Comparison of ENCODE assay signal across 8 cellular contexts in genomic region chr16:89362187-89362865, GRCh38.
DNase-seq lines count a peak whose midpoint lies in the region; ATAC-seq, FAIRE-seq and TF ChIP-seq lines count a peak whose summit lies in the region.
"Not testable (repeated sequence)": the region's sequence is repeated elsewhere in the genome, so short reads cannot be mapped to it uniquely, and the experiment has no call there.

No MANE protein-coding gene starts in this region.

- TF ChIP-seq POLR2A in esophagus squamous epithelium (IDR thresholded peaks at IDR 0.05): not testable (repeated sequence)

- not testable (repeated sequence) for H3F3A ChIP-seq in MM.1S (ENCODE audit: insufficient read depth, low read length)

- ATAC-seq in GM21515 (IDR thresholded peaks at IDR 0.05; ENCODE audit: unreplicated experiment) (peak; percentile 43), HG03045 (IDR thresholded peaks at IDR 0.05; ENCODE audit: unreplicated experiment) (peak; percentile 53)
- ATAC-seq in activated T-cell treated with anti-CD3 and anti-CD28 coated beads, Interleukin-2, amount 50 U/mL, for 4 hours; natural killer cell: not testable (repeated sequence)

- not testable (repeated sequence) for H3K27me3 ChIP-seq in MM.1S (replicated peaks; ENCODE audit: insufficient read depth, low read length); esophagus squamous epithelium

- H3K36me3 Mint-ChIP-seq in activated T-cell treated with anti-CD3 and anti-CD28 coated beads, Interleukin-2, amount 50 U/mL, for 4 hours (ENCODE audit: insufficient read depth); natural killer cell; type B pancreatic cell: not testable (repeated sequence)

- peak overlapping the region; percentile 85 to 87 for H3K27ac Mint-ChIP-seq in natural killer cell
- peak overlapping the region; percentile 88 for H3K27ac Mint-ChIP-seq in type B pancreatic cell

- H3K4me3 Mint-ChIP-seq in activated T-cell treated with anti-CD3 and anti-CD28 coated beads, Interleukin-2, amount 50 U/mL, for 4 hours: peak overlapping the region; percentile 2
- H3K4me3 Mint-ChIP-seq in natural killer cell: peak overlapping the region; percentile 89
- peak overlapping the region; percentile 35 for H3K4me3 Mint-ChIP-seq in type B pancreatic cell

- H3K4me1 ChIP-seq in MM.1S (ENCODE audit: low read length): not testable (repeated sequence)
- peaks cover 55 to 99% (median 80%) of the 10 kb centered on the region in 3 donors for H3K4me1 ChIP-seq in esophagus squamous epithelium

- DNase-seq in GM18507 (ENCODE audit: extremely low spot score, insufficient read length, low read depth) (peak; percentile 43), MM.1S (peak; percentile 38)
- DNase-seq in activated T-cell treated with anti-CD3 and anti-CD28 coated beads, Interleukin-2, amount 50 U/mL, for 4 hours; esophagus squamous epithelium (lab: John Stamatoyannopoulos, UW); natural killer cell; type B pancreatic cell (ENCODE audit: extremely low spot score, unreplicated experiment): not testable (repeated sequence)

- H4K20me1 ChIP-seq in MM.1S (ENCODE audit: insufficient read depth, low read length): peaks cover 19% of the 10 kb centered on the region

- not testable (repeated sequence) for H3K9me2 ChIP-seq in MM.1S (replicated peaks; ENCODE audit: insufficient read depth, low read length)

- not testable (repeated sequence) for H3K9me3 Mint-ChIP-seq in activated T-cell treated with anti-CD3 and anti-CD28 coated beads, Interleukin-2, amount 50 U/mL, for 4 hours; natural killer cell; type B pancreatic cell

- intact Hi-C loops in esophagus squamous epithelium (cut with DNase I); natural killer cell (cut with micrococcal nuclease): not testable (repeated sequence)

- H3K4me3 ChIP-seq in MM.1S (ENCODE audit: low read length): not testable (repeated sequence)
- peak overlapping the region; percentile 3 to 41 (median 16) for H3K4me3 ChIP-seq in esophagus squamous epithelium

- WGBS in esophagus squamous epithelium, 2 donors: 13 to 21% methylated on average over 4 to 9 of the region's 11 CpGs

- not testable (repeated sequence) for H3K27me3 Mint-ChIP-seq in activated T-cell treated with anti-CD3 and anti-CD28 coated beads, Interleukin-2, amount 50 U/mL, for 4 hours (ENCODE audit: low read depth); natural killer cell (ENCODE audit: low read depth in 2 of 2); type B pancreatic cell

- H3K36me3 ChIP-seq in MM.1S (replicated peaks; ENCODE audit: insufficient read depth, low read length); esophagus squamous epithelium: not testable (repeated sequence)

- H3K27ac ChIP-seq in MM.1S (ENCODE audit: low read length) (peak overlapping the region; percentile 4; the same call in 1 of the 2 replicates), esophagus squamous epithelium (peak overlapping the region; percentile 73 to 81 (median 79))

- not testable (repeated sequence) for H3K4me2 ChIP-seq in MM.1S (ENCODE audit: low read depth, low read length)

- H3K9ac ChIP-seq in MM.1S (ENCODE audit: low read length): not testable (repeated sequence)

- H3K9me3 ChIP-seq in MM.1S (replicated peaks; ENCODE audit: insufficient read depth, low read length); esophagus squamous epithelium: not testable (repeated sequence)

- FAIRE-seq in GM18507 (lab: Jason Lieb, UNC): peak; percentile 94

- H2AFZ ChIP-seq in MM.1S (ENCODE audit: low read length): not testable (repeated sequence)

- H3K4me1 Mint-ChIP-seq in activated T-cell treated with anti-CD3 and anti-CD28 coated beads, Interleukin-2, amount 50 U/mL, for 4 hours (ENCODE audit: low read depth): peaks cover 88% of the 10 kb centered on the region
- H3K4me1 Mint-ChIP-seq in natural killer cell: peaks cover 89 to 95% of the 10 kb centered on the region in 2 donors
- peaks cover 63% of the 10 kb centered on the region for H3K4me1 Mint-ChIP-seq in type B pancreatic cell (ENCODE audit: unreplicated experiment)

- TF ChIP-seq CTCF in MM.1S (IDR thresholded peaks at IDR 0.05; ENCODE audit: low read length); esophagus squamous epithelium (IDR thresholded peaks at IDR 0.05); natural killer cell (IDR thresholded peaks at IDR 0.05); type B pancreatic cell (conservative IDR thresholded peaks at IDR 0.05): not testable (repeated sequence)

- H3K79me2 ChIP-seq in MM.1S (ENCODE audit: low read length): peaks cover 96% of the 10 kb centered on the region

Comparison
In these comparisons a context has a peak if more than half of its experiments do, and no peak if none do; other contexts are left out.
1. H3K4me3 Mint-ChIP-seq: peak in every context shown above with its lines; median percentile 89 in natural killer cell; 35 in type B pancreatic cell; 2 in activated T-cell treated with anti-CD3 and anti-CD28 coated beads, Interleukin-2, amount 50 U/mL, for 4 hours.